Comparison of ENCODE assay signal across 20 cellular contexts in genomic region chr17:51155416-51155815, GRCh38. TPM values are rescaled to one million over a fixed set of nuclear protein-coding genes. Genes with fewer than 3 reads are reported as not detected.
A peak's percentile ranks its signal among the peaks of the same experiment; 100 is the strongest.
DNase-seq lines count a peak whose midpoint lies in the region; ATAC-seq, FAIRE-seq and TF ChIP-seq lines count a peak whose summit lies in the region.
"Had no signal": no experiment of that assay in that cellular context is flagged by ENCODE, and none has a peak within 500 bp of the region (broad histone marks: within the 10 kb centered on the region; RNA-seq: fewer than 3 reads in every experiment).

No MANE protein-coding gene starts in this region.

- 0 out of 2 replicates have a peak overlapping the region, but pooled peaks have one; percentile 84 for H3K4me3 ChIP-seq in Karpas-422 (ENCODE audit: low read length)
- H3K4me3 ChIP-seq in K562 = no peak overlapping the region; the same call in 1 of the 2 replicates
- no peak overlapping the region for H3K4me3 ChIP-seq in skeletal muscle satellite cell (ENCODE audit: low read length)

- H3K9me3 ChIP-seq in Karpas-422 (ENCODE audit: low read length) = no peaks in the 10 kb centered on the region
- no peaks in the 10 kb centered on the region for H3K9me3 ChIP-seq in K562 (replicated peaks; ENCODE audit: control insufficient read depth, insufficient read depth, low read depth, low read length)
- no peaks in the 10 kb centered on the region for H3K9me3 ChIP-seq in skeletal muscle satellite cell (replicated peaks; ENCODE audit: low read length)
- H3K9me3 ChIP-seq: ascending aorta had no signal

- H3K27ac ChIP-seq in Karpas-422 (ENCODE audit: low read length) (no peak overlapping the region), K562 (ENCODE audit: extremely low read depth, low read depth, low read length) (no peak overlapping the region)
- H3K27ac ChIP-seq: ascending aorta had no signal

- H2AFZ ChIP-seq in Karpas-422 (ENCODE audit: low read length) (no peak overlapping the region), K562 (ENCODE audit: low read depth, low read length) (no peak overlapping the region)

- TF ChIP-seq RAD21 in K562 (CRISPR knock-in tag; conservative IDR thresholded peaks at IDR 0.05 in 1 of 2, IDR thresholded peaks at IDR 0.05 in 1 of 2) = no peak

- no peaks in the 10 kb centered on the region for H3K9me3 Mint-ChIP-seq in activated CD8-positive, alpha-beta memory T cell treated with anti-CD3 and anti-CD28 coated beads, Interleukin-2, amount 10 ng/mL, durations not matched to agents 7 days and 5 days (ENCODE audit: low read depth)

- H3K27me3 ChIP-seq in Karpas-422 (ENCODE audit: low read length) (no peaks in the 10 kb centered on the region), K562 (ENCODE audit: control insufficient read depth in 2 of 2, insufficient read depth in 2 of 2, low read length in 2 of 2) (no peaks in the 10 kb centered on the region), skeletal muscle satellite cell (ENCODE audit: control insufficient read depth, insufficient read depth, low read length) (no peaks in the 10 kb centered on the region)
- H3K27me3 ChIP-seq: ascending aorta had no signal

- H3K36me3 Mint-ChIP-seq in activated CD8-positive, alpha-beta memory T cell treated with anti-CD3 and anti-CD28 coated beads, Interleukin-2, amount 10 ng/mL, durations not matched to agents 7 days and 5 days = peaks cover 28% of the 10 kb centered on the region

- no peaks in the 10 kb centered on the region for H3K9me2 ChIP-seq in Karpas-422 (replicated peaks; ENCODE audit: insufficient read depth, low read length)

- in situ Hi-C loops in K562 (cut with MboI) = loop anchor here (10.0 kb wide), 1 partner anchor 291 kb away; the partner anchor contains the start of gene TOB1

- TF ChIP-seq POLR2A in K562 (conservative IDR thresholded peaks at IDR 0.05) = no peak

- no peak for TF ChIP-seq EP300 in K562 (IDR thresholded peaks at IDR 0.05; ENCODE audit: low read length)

- BruUV-seq in K562 (replicated peaks; lab: Mats Ljungman, UMichigan) = no TSS peak

- POLR2A ChIA-PET in K562 (lab: Yijun Ruan, JAX) = interaction anchor here (0.7 to 3.1 kb wide), 4 partner anchors 7 to 199 kb away, joined by 3 to 23 read pairs (median 6); no protein-coding TSS in a partner anchor

- H3K27me3 Mint-ChIP-seq in activated CD8-positive, alpha-beta memory T cell treated with anti-CD3 and anti-CD28 coated beads, Interleukin-2, amount 10 ng/mL, durations not matched to agents 7 days and 5 days = no peaks in the 10 kb centered on the region

- H3K79me2 ChIP-seq in Karpas-422 (ENCODE audit: low read length) = peaks cover 52% of the 10 kb centered on the region
- peaks cover 68% of the 10 kb centered on the region for H3K79me2 ChIP-seq in K562 (ENCODE audit: control insufficient read depth, insufficient read depth, low read length)

- H3K4me3 Mint-ChIP-seq in activated CD8-positive, alpha-beta memory T cell treated with anti-CD3 and anti-CD28 coated beads, Interleukin-2, amount 10 ng/mL, durations not matched to agents 7 days and 5 days = peak overlapping the region; percentile 31

- CTCF ChIA-PET in activated CD8-positive, alpha-beta memory T cell treated with anti-CD3 and anti-CD28 coated beads, Interleukin-2, amount 10 ng/mL, durations not matched to agents 7 days and 5 days (lab: Charles Lee) = interaction anchor here (1.0 to 4.9 kb wide), 3 partner anchors 10 to 154 kb away, joined by 3 to 78 read pairs (median 15); partner anchors contain the start of genes NME2 and SPAG9
- CTCF ChIA-PET in K562 (lab: Yijun Ruan, JAX; ENCODE audit: low intra/inter-chr PET ratio) = no interaction called here

- no peaks in the 10 kb centered on the region for H4K20me1 ChIP-seq in Karpas-422 (ENCODE audit: insufficient read depth, low read depth, low read length)
- 0 out of 2 replicates have a peak, but pooled peaks cover 4% of the 10 kb centered on the region for H4K20me1 ChIP-seq in K562 (replicated peaks; ENCODE audit: control insufficient read depth, insufficient read depth, low read length)

- peaks cover 36% of the 10 kb centered on the region for H3K36me3 ChIP-seq in Karpas-422 (ENCODE audit: insufficient read depth, low read length)
- peaks cover 55% of the 10 kb centered on the region for H3K36me3 ChIP-seq in K562 (ENCODE audit: control insufficient read depth, insufficient read depth, low read length)
- H3K36me3 ChIP-seq in skeletal muscle satellite cell (ENCODE audit: insufficient read depth, low read length) = peaks cover 30% of the 10 kb centered on the region

- no peak for TF ChIP-seq CTCF in K562 (IDR thresholded peaks at IDR 0.05 in 2 of 3, conservative IDR thresholded peaks at IDR 0.05 in 1 of 3; ENCODE audit: insufficient read depth in 2 of 3, low read depth in 1 of 3, low read length in 3 of 3)

- WGBS in K562 (ENCODE audit: insufficient coverage, low coverage, missing lambda C conversion rate) = 96% methylated on average over 8 of the region's 8 CpGs

- peaks cover 26% of the 10 kb centered on the region for H3K4me1 Mint-ChIP-seq in activated CD8-positive, alpha-beta memory T cell treated with anti-CD3 and anti-CD28 coated beads, Interleukin-2, amount 10 ng/mL, durations not matched to agents 7 days and 5 days

- FAIRE-seq in K562 (lab: Jason Lieb, UNC) (no peak), frontal cortex (lab: Jason Lieb, UNC) (no peak)
- FAIRE-seq: GM12891, RCC 7860 had no signal

- peaks cover 21% of the 10 kb centered on the region for H3K4me1 ChIP-seq in Karpas-422 (ENCODE audit: low read length)
- peaks cover 5 to 15% of the 10 kb centered on the region in 2 experiments; a peak in 4 of 5 replicates for H3K4me1 ChIP-seq in K562 (replicated peaks in 1 of 2; ENCODE audit: control insufficient read depth in 2 of 2, insufficient read depth in 2 of 2, low read length in 2 of 2)
- peaks cover 17% of the 10 kb centered on the region for H3K4me1 ChIP-seq in skeletal muscle satellite cell (ENCODE audit: control insufficient read depth, insufficient read depth, low read length)

- no peak for ATAC-seq in activated CD8-positive, alpha-beta memory T cell treated with anti-CD3 and anti-CD28 coated beads, Interleukin-2, amount 10 ng/mL, durations not matched to agents 7 days and 5 days
- ATAC-seq in K562 = no peak
- no peak for ATAC-seq in HG03135 (IDR thresholded peaks at IDR 0.05; ENCODE audit: unreplicated experiment)
- ATAC-seq: sciatic nerve had no signal

- peak overlapping the region; percentile 86 for H3K4me2 ChIP-seq in Karpas-422 (ENCODE audit: low read depth, low read length, poor library complexity, severe bottlenecking)
- H3K4me2 ChIP-seq in K562 (ENCODE audit: insufficient read depth, low read length) = no peak overlapping the region
- peak overlapping the region; percentile 83 for H3K4me2 ChIP-seq in skeletal muscle satellite cell (ENCODE audit: low read length)

- H3K9ac ChIP-seq in Karpas-422 (ENCODE audit: low read length) (no peak overlapping the region), K562 (ENCODE audit: insufficient read depth in 1 of 2, low read depth in 2 of 2, low read length in 2 of 2) (peak overlapping the region; percentile 12 to 57; a peak in 2 of 4 replicates), skeletal muscle satellite cell (ENCODE audit: low read depth, low read length) (no peak overlapping the region)

- DNase-seq in activated CD8-positive, alpha-beta memory T cell treated with anti-CD3 and anti-CD28 coated beads, Interleukin-2, amount 10 ng/mL, durations not matched to agents 7 days and 5 days = no peak
- no peak for DNase-seq in activated CD8-positive, alpha-beta memory T cell treated with anti-CD3 and anti-CD28 coated beads, Interleukin-2, amount 50 U/mL, for 48 hours
- DNase-seq in Karpas-422 (no peak), K562 (ENCODE audit: extremely low read depth in 1 of 4, low spot score in 3 of 4) (no peak), frontal cortex (ENCODE audit: low spot score in 2 of 2) (no peak), HUDEP-2 (lab: John Stamatoyannopoulos, UW; ENCODE audit: unreplicated experiment in 76 of 76) (no peak)
- DNase-seq: activated effector memory CD4-positive, alpha-beta T cell treated with anti-CD3 and anti-CD28 coated beads, Interleukin-2, amount 50 U/mL, for 16 hours; foreskin fibroblast; KBM-7; NCI-H1417 treated with DMSO at 0.1 percent for 48 hours; NCI-H2171; NCI-H69; stimulated activated CD4-positive, alpha-beta T cell treated with anti-CD3 and anti-CD28 coated beads, Interleukin-2, amount 100 ng/mL, for 24 hours; SW 1271 had no signal

- H3K9me1 ChIP-seq in K562 (ENCODE audit: control insufficient read depth, insufficient read depth, low read length) = no peaks in the 10 kb centered on the region

- H3K27ac Mint-ChIP-seq in activated CD8-positive, alpha-beta memory T cell treated with anti-CD3 and anti-CD28 coated beads, Interleukin-2, amount 10 ng/mL, durations not matched to agents 7 days and 5 days = peak overlapping the region; percentile 13

- intact Hi-C loops in K562 (cut with micrococcal nuclease) = no loop called here

RNA-seq across cellular contexts. Expression of gene NME1, which starts 2.1 kb away (rescaled TPM):
- total RNA-seq in activated CD8-positive, alpha-beta memory T cell treated with anti-CD3 and anti-CD28 coated beads, Interleukin-2, amount 10 ng/mL, durations not matched to agents 7 days and 5 days = 100 to 1,000 TPM; 143 to 248 TPM
- 148 and 201 TPM in 2 replicates for total RNA-seq in Karpas-422 (2014; rRNA removed; shearing (Covaris generic); ENCODE audit: low replicate concordance)
- 89.8 and 104 TPM in 2 replicates for total RNA-seq in K562 (2011; cell fraction: chromatin; rRNA removed; ENCODE audit: low replicate concordance)
- 98.7 and 106 TPM in 2 replicates for total RNA-seq in K562 (2011; cell fraction: nucleolus; rRNA removed)
- 131 and 159 TPM in 2 replicates for total RNA-seq in K562 (2011; cell fraction: nucleoplasm; rRNA removed)
- total RNA-seq in K562 (2014; rRNA removed) (478 and 508 TPM in 2 replicates), K562 (2014; rRNA removed; fragmentation: Illumina TruSeq; extraction: Trizol) (502 and 525 TPM in 2 replicates), K562 (2015; rRNA removed; fragmentation: Illumina TruSeq; extraction: Trizol) (436 and 449 TPM in 2 replicates), K562 (2021) (479 and 509 TPM in 2 replicates), frontal cortex (60.3 TPM)
- polyA plus RNA-seq in K562 (2011; rRNA removed) (571 and 796 TPM in 2 replicates), K562 (2014; fragmentation: Illumina TruSeq; extraction: Trizol) (598 and 604 TPM in 2 replicates), K562 (2014; fragmentation: Nextera tagmentation; extraction: Ambion mirVana) (1,000 to 10,000 TPM; 1,450 to 1,588 TPM), K562 (2014; rRNA removed) (670 and 766 TPM in 2 replicates)
- 606 and 672 TPM in 2 replicates for polyA plus RNA-seq in K562 (2011; cell fraction: cytosol; rRNA removed)
- 154 and 260 TPM in 2 replicates for polyA plus RNA-seq in K562 (2011; cell fraction: nucleus; rRNA removed)
- polyA plus RNA-seq in K562 (2012) = 169 and 564 TPM in 2 replicates
- 333 and 372 TPM in 2 replicates for polyA minus RNA-seq in K562 (2011; rRNA and poly(A)+ RNA removed)
- polyA minus RNA-seq in K562 (2011; cell fraction: cytosol; rRNA and poly(A)+ RNA removed) = 67.9 and 75.3 TPM in 2 replicates
- 30.3 and 41.3 TPM in 2 replicates for polyA minus RNA-seq in K562 (2011; cell fraction: nucleus; rRNA and poly(A)+ RNA removed)
- 189 and 194 TPM in 2 replicates for total RNA-seq in skeletal muscle satellite cell (2012; rRNA removed)

RNA-seq across cellular contexts. Expression of gene NME2, which starts 10.8 kb away (rescaled TPM):
- 100 to 1,000 TPM; 470 to 555 TPM for total RNA-seq in activated CD8-positive, alpha-beta memory T cell treated with anti-CD3 and anti-CD28 coated beads, Interleukin-2, amount 10 ng/mL, durations not matched to agents 7 days and 5 days
- 737 and 848 TPM in 2 replicates for total RNA-seq in Karpas-422 (2014; rRNA removed; shearing (Covaris generic); ENCODE audit: low replicate concordance)
- 64.0 and 91.2 TPM in 2 replicates for total RNA-seq in K562 (2011; cell fraction: chromatin; rRNA removed; ENCODE audit: low replicate concordance)
- total RNA-seq in K562 (2011; cell fraction: nucleolus; rRNA removed) = 177 and 196 TPM in 2 replicates
- total RNA-seq in K562 (2011; cell fraction: nucleoplasm; rRNA removed) = 176 and 374 TPM in 2 replicates
- total RNA-seq in K562 (2014; rRNA removed) = 1,010 and 1,072 TPM in 2 replicates
- 763 and 827 TPM in 2 replicates for total RNA-seq in K562 (2014; rRNA removed; fragmentation: Illumina TruSeq; extraction: Trizol)
- total RNA-seq in K562 (2015; rRNA removed; fragmentation: Illumina TruSeq; extraction: Trizol) = 783 and 790 TPM in 2 replicates
- total RNA-seq in K562 (2021) = 1,055 and 1,182 TPM in 2 replicates
- polyA plus RNA-seq in K562 (2011; rRNA removed) = 1,026 and 1,088 TPM in 2 replicates
- 921 and 948 TPM in 2 replicates for polyA plus RNA-seq in K562 (2011; cell fraction: cytosol; rRNA removed)
- 355 and 443 TPM in 2 replicates for polyA plus RNA-seq in K562 (2011; cell fraction: nucleus; rRNA removed)
- 987 and 1,336 TPM in 2 replicates for polyA plus RNA-seq in K562 (2012)
- polyA plus RNA-seq in K562 (2014; fragmentation: Illumina TruSeq; extraction: Trizol) = 723 and 886 TPM in 2 replicates
- 100 to 1,000 TPM; 684 to 924 TPM for polyA plus RNA-seq in K562 (2014; fragmentation: Nextera tagmentation; extraction: Ambion mirVana)
- polyA plus RNA-seq in K562 (2014; rRNA removed) = 1,202 and 1,445 TPM in 2 replicates
- polyA minus RNA-seq in K562 (2011; rRNA and poly(A)+ RNA removed) = 346 and 369 TPM in 2 replicates
- 154 and 166 TPM in 2 replicates for polyA minus RNA-seq in K562 (2011; cell fraction: cytosol; rRNA and poly(A)+ RNA removed)
- polyA minus RNA-seq in K562 (2011; cell fraction: nucleus; rRNA and poly(A)+ RNA removed) = 61.1 and 93.0 TPM in 2 replicates
- 752 and 839 TPM in 2 replicates for total RNA-seq in skeletal muscle satellite cell (2012; rRNA removed)
- 202 TPM for total RNA-seq in frontal cortex

RNA-seq across cellular contexts. Expression of gene SPAG9, which starts 34.7 kb away (rescaled TPM):
- total RNA-seq in activated CD8-positive, alpha-beta memory T cell treated with anti-CD3 and anti-CD28 coated beads, Interleukin-2, amount 10 ng/mL, durations not matched to agents 7 days and 5 days = 10 to 100 TPM; 49.0 to 53.8 TPM
- total RNA-seq in Karpas-422 (2014; rRNA removed; shearing (Covaris generic); ENCODE audit: low replicate concordance) = 53.4 and 62.4 TPM in 2 replicates
- total RNA-seq in K562 (2011; cell fraction: chromatin; rRNA removed; ENCODE audit: low replicate concordance) = 145 and 406 TPM in 2 replicates
- total RNA-seq in K562 (2011; cell fraction: nucleolus; rRNA removed) = 54.2 and 98.0 TPM in 2 replicates
- 135 and 220 TPM in 2 replicates for total RNA-seq in K562 (2011; cell fraction: nucleoplasm; rRNA removed)
- total RNA-seq in K562 (2014; rRNA removed) = 41.8 and 53.8 TPM in 2 replicates
- 87.8 and 101 TPM in 2 replicates for total RNA-seq in K562 (2014; rRNA removed; fragmentation: Illumina TruSeq; extraction: Trizol)
- 79.7 and 99.2 TPM in 2 replicates for total RNA-seq in K562 (2015; rRNA removed; fragmentation: Illumina TruSeq; extraction: Trizol)
- 61.5 and 65.1 TPM in 2 replicates for total RNA-seq in K562 (2021)
- polyA plus RNA-seq in K562 (2011; rRNA removed) = 62.1 and 65.8 TPM in 2 replicates
- polyA plus RNA-seq in K562 (2011; cell fraction: cytosol; rRNA removed) = 12.8 and 27.7 TPM in 2 replicates
- 98.3 and 139 TPM in 2 replicates for polyA plus RNA-seq in K562 (2011; cell fraction: nucleus; rRNA removed)
- 54.2 and 56.4 TPM in 2 replicates for polyA plus RNA-seq in K562 (2012)
- 58.2 and 59.8 TPM in 2 replicates for polyA plus RNA-seq in K562 (2014; fragmentation: Illumina TruSeq; extraction: Trizol)
- polyA plus RNA-seq in K562 (2014; fragmentation: Nextera tagmentation; extraction: Ambion mirVana) = 10 to 100 TPM; 12.2 to 15.2 TPM
- polyA plus RNA-seq in K562 (2014; rRNA removed) = 34.8 and 42.7 TPM in 2 replicates
- polyA minus RNA-seq in K562 (2011; rRNA and poly(A)+ RNA removed) = 152 and 201 TPM in 2 replicates
- 40.0 and 51.0 TPM in 2 replicates for polyA minus RNA-seq in K562 (2011; cell fraction: cytosol; rRNA and poly(A)+ RNA removed)
- 66.4 and 137 TPM in 2 replicates for polyA minus RNA-seq in K562 (2011; cell fraction: nucleus; rRNA and poly(A)+ RNA removed)
- total RNA-seq in skeletal muscle satellite cell (2012; rRNA removed) = 68.6 and 107 TPM in 2 replicates
- 297 TPM for total RNA-seq in frontal cortex

Comparison
In these comparisons a context has a peak if more than half of its experiments do, and no peak if none do; other contexts are left out.
1. H3K9ac ChIP-seq: peak in K562 (2 of 2); none in Karpas-422 (single experiment) and skeletal muscle satellite cell (single experiment).